ENCODE assay signal across 15 cellular contexts in the genomic region with DNA sequence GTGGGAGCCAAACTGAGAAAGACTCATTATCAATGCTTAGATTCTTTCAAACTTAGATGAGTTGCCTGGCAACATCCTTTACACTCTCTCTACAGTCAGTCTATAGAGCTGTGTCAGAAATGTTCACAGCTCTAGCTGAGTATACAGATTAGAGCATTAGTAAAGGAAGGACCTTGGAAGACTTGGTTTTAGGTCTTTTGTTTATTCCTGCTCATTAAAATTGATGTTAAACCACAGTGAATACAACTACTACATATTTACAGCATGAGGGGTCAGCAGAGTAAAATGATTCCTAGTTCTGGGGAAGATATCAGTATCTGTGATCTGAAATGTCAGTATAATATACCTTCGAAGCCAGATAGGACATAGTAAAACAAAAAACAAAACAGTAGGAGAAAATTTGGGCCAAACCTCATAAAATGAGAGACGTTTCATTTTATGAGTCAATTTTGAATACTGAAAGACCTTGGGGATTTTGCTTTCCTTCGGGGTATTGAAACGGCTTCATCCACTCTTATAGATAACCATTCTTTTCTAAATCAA.
DNase-seq lines count a peak whose midpoint lies in the region; ATAC-seq and TF ChIP-seq lines count a peak whose summit lies in the region.
"Had no signal": no experiment of that assay in that cellular context is flagged by ENCODE, and none has a peak within 500 bp of the region (broad histone marks: within the 10 kb centered on the region; RNA-seq: fewer than 3 reads in every experiment).

No MANE protein-coding gene starts in this region.

- H3K36me3 ChIP-seq in GM06990 (ENCODE audit: control insufficient read depth, insufficient read depth, low read length) (no peaks in the 10 kb centered on the region), neural cell (ENCODE audit: insufficient read depth, low read length) (no peaks in the 10 kb centered on the region), BE2C (no peaks in the 10 kb centered on the region; the same call in 1 of the 2 replicates)

- no peaks in the 10 kb centered on the region for H3K36me3 Mint-ChIP-seq in endothelial cell (ENCODE audit: low read depth, unreplicated experiment)

- H2AFZ ChIP-seq in neural cell (ENCODE audit: low read depth, low read length) = no peak overlapping the region

- peak overlapping the region; percentile 32 for H3K27ac Mint-ChIP-seq in endothelial cell (ENCODE audit: unreplicated experiment)
- H3K27ac Mint-ChIP-seq: CD8-positive, alpha-beta T cell had no signal

- no peaks in the 10 kb centered on the region for H3K9me2 ChIP-seq in neural cell (ENCODE audit: insufficient read depth, low read length)

- peak overlapping the region; percentile 2 for H3K9ac ChIP-seq in neural cell (ENCODE audit: low read length)

- no peak for TF ChIP-seq RAD21 in neural cell (conservative IDR thresholded peaks at IDR 0.05)

- peaks cover 3% of the 10 kb centered on the region for H3K27me3 Mint-ChIP-seq in endothelial cell (ENCODE audit: unreplicated experiment)
- H3K27me3 Mint-ChIP-seq: stimulated activated naive CD8-positive, alpha-beta T cell treated with anti-CD3 and anti-CD28 coated beads, Interleukin-15, amount 100 ng/mL, for 72 hours had no signal

- no peaks in the 10 kb centered on the region for H3K9me3 ChIP-seq in neural cell (ENCODE audit: low read length)
- H3K9me3 ChIP-seq in BE2C = no peaks in the 10 kb centered on the region
- H3K9me3 ChIP-seq: neutrophil had no signal

- H3K27me3 ChIP-seq in GM06990 (replicated peaks; ENCODE audit: control insufficient read depth, insufficient read depth, low read length) (no peaks in the 10 kb centered on the region), neural cell (ENCODE audit: insufficient read depth, low read depth, low read length) (no peaks in the 10 kb centered on the region), BE2C (no peaks in the 10 kb centered on the region)
- H3K27me3 ChIP-seq: neutrophil had no signal

- DNase-seq in GM06990 (ENCODE audit: extremely low read depth, insufficient read length) (peak; percentile 7), NCI-H526 (lab: John Stamatoyannopoulos, UW) (peak; percentile 32 to 62), endothelial cell (ENCODE audit: low spot score) (no peak), BE2C (no peak), retina (no peak)
- no peak for DNase-seq in stimulated activated naive CD4-positive, alpha-beta T cell treated with Interleukin-2 at 50 U/mL for 16 hours (lab: John Stamatoyannopoulos, UW)
- DNase-seq: activated CD4-positive, CD25-positive, alpha-beta regulatory T cell treated with anti-CD3 and anti-CD28 coated beads, Interleukin-2, amount 50 U/mL, for 72 hours; CD8-positive, alpha-beta T cell; NCI-H187; stimulated activated CD4-positive, alpha-beta T cell treated with anti-CD3 and anti-CD28 coated beads, Interleukin-1b, Interleukin-23, amount 100 ng/mL, for 48 hours; stimulated activated naive CD8-positive, alpha-beta T cell treated with anti-CD3 and anti-CD28 coated beads, Interleukin-15, amount 100 ng/mL, for 72 hours had no signal

- H4K20me1 ChIP-seq in neural cell (ENCODE audit: insufficient read depth) = peaks cover 9% of the 10 kb centered on the region

- peaks cover 26% of the 10 kb centered on the region for H3K4me1 ChIP-seq in BE2C

- TF ChIP-seq CTCF in GM06990 (IDR thresholded peaks at IDR 0.05; ENCODE audit: insufficient read depth, low read length, poor library complexity, severe bottlenecking) (no peak), endothelial cell (IDR thresholded peaks at IDR 0.05; ENCODE audit: unreplicated experiment) (no peak), neural cell (IDR thresholded peaks at IDR 0.05; ENCODE audit: poor library complexity, severe bottlenecking) (no peak), BE2C (IDR thresholded peaks at IDR 0.05; ENCODE audit: low read depth, low read length) (no peak)

- TF ChIP-seq EP300 in neural cell (conservative IDR thresholded peaks at IDR 0.05; ENCODE audit: poor library complexity, severe bottlenecking) = no peak

- H3K79me2 ChIP-seq in neural cell (replicated peaks; ENCODE audit: insufficient read depth, low read length) = peaks cover 44% of the 10 kb centered on the region

- peak overlapping the region; percentile 26 for H3K27ac ChIP-seq in neural cell (ENCODE audit: low read length)
- H3K27ac ChIP-seq: neutrophil had no signal

- no peak overlapping the region for H3K4me3 Mint-ChIP-seq in endothelial cell (ENCODE audit: unreplicated experiment)
- H3K4me3 Mint-ChIP-seq: CD8-positive, alpha-beta T cell; stimulated activated naive CD8-positive, alpha-beta T cell treated with anti-CD3 and anti-CD28 coated beads, Interleukin-15, amount 100 ng/mL, for 72 hours had no signal

- H3K4me3 ChIP-seq in GM06990 (replicated peaks; ENCODE audit: low read depth, low read length) = no peak overlapping the region
- H3K4me3 ChIP-seq in neural cell (ENCODE audit: low read length) = peak overlapping the region; percentile 3
- no peak overlapping the region for H3K4me3 ChIP-seq in BE2C (ENCODE audit: low read depth, low read length)

- H3K4me1 Mint-ChIP-seq in endothelial cell (ENCODE audit: unreplicated experiment) = peaks cover 24% of the 10 kb centered on the region

- no peaks in the 10 kb centered on the region for H3F3A ChIP-seq in neural cell (ENCODE audit: insufficient read depth, low read length, poor library complexity, severe bottlenecking)

- no peak overlapping the region for H3K4me2 ChIP-seq in neural cell (ENCODE audit: low read length)

- no peaks in the 10 kb centered on the region for H3K9me3 Mint-ChIP-seq in endothelial cell (ENCODE audit: unreplicated experiment)
- H3K9me3 Mint-ChIP-seq: CD8-positive, alpha-beta T cell; stimulated activated naive CD8-positive, alpha-beta T cell treated with anti-CD3 and anti-CD28 coated beads, Interleukin-15, amount 100 ng/mL, for 72 hours had no signal

- no peak for ATAC-seq in GM18517 (IDR thresholded peaks at IDR 0.05; ENCODE audit: unreplicated experiment)
- ATAC-seq: CD8-positive, alpha-beta T cell; Right ventricle myocardium inferior; stimulated activated naive CD8-positive, alpha-beta T cell treated with anti-CD3 and anti-CD28 coated beads, Interleukin-15, amount 100 ng/mL, for 72 hours had no signal

TF ChIP-seq in neural cell, 6 proteins besides CTCF, POLR2A, EP300 and RAD21:
- no peak for TF ChIP-seq POLR2AphosphoS5 (IDR thresholded peaks at IDR 0.05)
- TF ChIP-seq TAF1 (IDR thresholded peaks at IDR 0.05; ENCODE audit: low read depth) = no peak
- TF ChIP-seq, protein P1, sequence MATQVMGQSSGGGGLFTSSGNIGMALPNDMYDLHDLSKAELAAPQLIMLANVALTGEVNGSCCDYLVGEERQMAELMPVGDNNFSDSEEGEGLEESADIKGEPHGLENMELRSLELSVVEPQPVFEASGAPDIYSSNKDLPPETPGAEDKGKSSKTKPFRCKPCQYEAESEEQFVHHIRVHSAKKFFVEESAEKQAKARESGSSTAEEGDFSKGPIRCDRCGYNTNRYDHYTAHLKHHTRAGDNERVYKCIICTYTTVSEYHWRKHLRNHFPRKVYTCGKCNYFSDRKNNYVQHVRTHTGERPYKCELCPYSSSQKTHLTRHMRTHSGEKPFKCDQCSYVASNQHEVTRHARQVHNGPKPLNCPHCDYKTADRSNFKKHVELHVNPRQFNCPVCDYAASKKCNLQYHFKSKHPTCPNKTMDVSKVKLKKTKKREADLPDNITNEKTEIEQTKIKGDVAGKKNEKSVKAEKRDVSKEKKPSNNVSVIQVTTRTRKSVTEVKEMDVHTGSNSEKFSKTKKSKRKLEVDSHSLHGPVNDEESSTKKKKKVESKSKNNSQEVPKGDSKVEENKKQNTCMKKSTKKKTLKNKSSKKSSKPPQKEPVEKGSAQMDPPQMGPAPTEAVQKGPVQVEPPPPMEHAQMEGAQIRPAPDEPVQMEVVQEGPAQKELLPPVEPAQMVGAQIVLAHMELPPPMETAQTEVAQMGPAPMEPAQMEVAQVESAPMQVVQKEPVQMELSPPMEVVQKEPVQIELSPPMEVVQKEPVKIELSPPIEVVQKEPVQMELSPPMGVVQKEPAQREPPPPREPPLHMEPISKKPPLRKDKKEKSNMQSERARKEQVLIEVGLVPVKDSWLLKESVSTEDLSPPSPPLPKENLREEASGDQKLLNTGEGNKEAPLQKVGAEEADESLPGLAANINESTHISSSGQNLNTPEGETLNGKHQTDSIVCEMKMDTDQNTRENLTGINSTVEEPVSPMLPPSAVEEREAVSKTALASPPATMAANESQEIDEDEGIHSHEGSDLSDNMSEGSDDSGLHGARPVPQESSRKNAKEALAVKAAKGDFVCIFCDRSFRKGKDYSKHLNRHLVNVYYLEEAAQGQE (IDR thresholded peaks at IDR 0.05; ENCODE audit: borderline replicate concordance) = no peak
- TF ChIP-seq EZH2 (IDR thresholded peaks at IDR 0.05; ENCODE audit: borderline replicate concordance, insufficient read depth, low read length, poor library complexity, severe bottlenecking) = no peak
- no peak for TF ChIP-seq SMC3 (conservative IDR thresholded peaks at IDR 0.05; ENCODE audit: poor library complexity)
- no peak for TF ChIP-seq MXI1 (conservative IDR thresholded peaks at IDR 0.05; ENCODE audit: poor library complexity, severe bottlenecking)
TF ChIP-seq in neural cell: peak in this region for 0.

Comparison
In these comparisons a context has a peak if more than half of its experiments do, and no peak if none do; other contexts are left out.
1. DNase-seq: peak in GM06990 (single experiment) and NCI-H526 (2 of 2); none in endothelial cell (single experiment), stimulated activated naive CD4-positive, alpha-beta T cell treated with Interleukin-2 at 50 U/mL for 16 hours (single experiment), BE2C (single experiment) and retina (single experiment).